Comparison of ENCODE assay signal across 16 cellular contexts in the genomic region with DNA sequence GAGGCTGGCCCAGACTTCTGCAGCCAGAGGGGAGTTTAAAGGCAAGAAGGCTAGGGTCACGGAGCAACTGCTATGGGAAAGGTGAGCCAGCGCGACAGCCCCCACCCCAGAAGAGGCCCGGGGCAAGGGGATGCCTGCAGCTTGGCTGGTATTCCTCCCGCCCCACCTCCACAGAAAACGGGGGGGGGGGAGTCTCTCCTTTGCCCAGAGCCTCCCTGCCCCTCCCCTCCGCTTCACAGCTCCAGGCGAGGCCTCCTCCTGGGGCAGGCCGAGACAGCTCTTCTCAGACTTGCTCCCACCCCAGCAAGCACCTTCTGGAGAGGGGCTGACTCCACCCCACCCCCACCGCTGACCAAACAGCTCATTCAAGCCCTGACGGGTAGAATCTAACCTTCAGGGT. TPM values are rescaled to one million over a fixed set of nuclear protein-coding genes. Genes with fewer than 3 reads are reported as not detected.
DNase-seq lines count a peak whose midpoint lies in the region; ATAC-seq and TF ChIP-seq lines count a peak whose summit lies in the region.
"Had no signal": no experiment of that assay in that cellular context is flagged by ENCODE, and none has a peak within 500 bp of the region (broad histone marks: within the 10 kb centered on the region; RNA-seq: fewer than 3 reads in every experiment).

No MANE protein-coding gene starts in this region.

- H3K9me3 ChIP-seq in mammary epithelial cell (replicated peaks; ENCODE audit: insufficient read depth, low read length): no peaks in the 10 kb centered on the region
- no peaks in the 10 kb centered on the region for H3K9me3 ChIP-seq in heart right ventricle
- H3K9me3 ChIP-seq in upper lobe of right lung: no peaks in the 10 kb centered on the region
- no peaks in the 10 kb centered on the region for H3K9me3 ChIP-seq in body of pancreas

- peaks cover 42% of the 10 kb centered on the region for H3K4me1 Mint-ChIP-seq in MCF 10A (ENCODE audit: insufficient read depth, unreplicated experiment)
- H3K4me1 Mint-ChIP-seq in natural killer cell: peaks cover 77 to 78% of the 10 kb centered on the region in 2 donors

- DNase-seq in MCF 10A (ENCODE audit: unreplicated experiment) (no peak), mammary epithelial cell (no peak), heart right ventricle (no peak), natural killer cell (no peak), upper lobe of right lung (no peak), AG08395 (ENCODE audit: low spot score) (no peak), H4 (ENCODE audit: low spot score) (no peak), body of pancreas (no peak)
- DNase-seq: activated CD4-positive, alpha-beta T cell treated with anti-CD3 and anti-CD28 coated beads, Interleukin-2, amount 10 ng/mL, durations not matched to agents 24 days and 14 days; foreskin keratinocyte; GDM1; NCI-H2029 treated with DMSO at 0.1 percent for 48 hours; NCI-H82; SHP77; stimulated activated CD4-positive, alpha-beta T cell treated with anti-CD3 and anti-CD28 coated beads, Interleukin-2, amount 100 ng/mL, for 24 hours had no signal

- peaks cover 96% of the 10 kb centered on the region for H3K79me2 ChIP-seq in mammary epithelial cell (ENCODE audit: insufficient read depth, low read length)

- no peak for TF ChIP-seq POLR2A in body of pancreas (IDR thresholded peaks at IDR 0.05)

- H3K4me3 Mint-ChIP-seq in MCF 10A (ENCODE audit: unreplicated experiment) (no peak overlapping the region), natural killer cell (no peak overlapping the region)
- H3K4me3 Mint-ChIP-seq: activated CD4-positive, alpha-beta T cell treated with anti-CD3 and anti-CD28 coated beads, Interleukin-2, amount 10 ng/mL, durations not matched to agents 24 days and 14 days; activated T-helper 1 cell treated with anti-CD3 and anti-CD28 coated beads, Interleukin-12 subunit alpha, Interleukin-12 subunit beta, Interleukin-2, Interleukin-4 antibody, amounts not matched to agents 30 ng/mL and 10 ng/mL and 1 ng/mL, durations not matched to agents 14 hours and 24 hours and 36 hours had no signal

- intact Hi-C loops in MCF 10A (cut with micrococcal nuclease) (no loop called here), mammary epithelial cell (cut with micrococcal nuclease) (no loop called here), heart right ventricle (cut with DNase I) (no loop called here), natural killer cell (cut with micrococcal nuclease) (no loop called here), upper lobe of right lung (cut with DNase I) (no loop called here), body of pancreas (cut with DNase I) (no loop called here)

- dilution Hi-C loops in mammary epithelial cell (cut with HindIII; ENCODE audit: low sequenced_read_pairs): no loop called here

- CTCF ChIA-PET in MCF 10A (lab: Yijun Ruan, JAX) (interaction anchor here (0.6 to 0.8 kb wide), 4 partner anchors 10 to 100 kb away, joined by 3 read pairs; no protein-coding TSS in a partner anchor), mammary epithelial cell (lab: Charles Lee; ENCODE audit: low non-redundant PET) (no interaction called here)

- H2AFZ ChIP-seq in mammary epithelial cell (ENCODE audit: low read depth, low read length): no peak overlapping the region

- no peaks in the 10 kb centered on the region for H4K20me1 ChIP-seq in mammary epithelial cell (ENCODE audit: insufficient read depth, low read length)

- H3K9ac ChIP-seq in mammary epithelial cell (ENCODE audit: insufficient read depth, low read length): no peak overlapping the region

- BruUV-seq in MCF 10A (replicated peaks; lab: Mats Ljungman, UMichigan) (no TSS peak), mammary epithelial cell (replicated peaks; lab: Mats Ljungman, UMichigan) (no TSS peak)

- POLR2A ChIA-PET in MCF 10A (lab: Yijun Ruan, JAX): interaction anchor here (0.6 kb wide), 1 partner anchor 13 kb away, joined by 3 read pairs; the partner anchor contains the start of gene ANP32A

- no peak overlapping the region for H3K27ac ChIP-seq in mammary epithelial cell (ENCODE audit: insufficient read depth, low read depth, low read length)
- H3K27ac ChIP-seq in heart right ventricle: peak overlapping the region in 8 of 10 donors; percentile 17 to 56 (median 48)
- H3K27ac ChIP-seq in upper lobe of right lung: no peak overlapping the region
- H3K27ac ChIP-seq in body of pancreas: no peak overlapping the region
- H3K27ac ChIP-seq: foreskin keratinocyte had no signal

- ATAC-seq in heart right ventricle (peak in 3 of 8 donors; percentile 6 to 24 (median 20)), natural killer cell (no peak), upper lobe of right lung (peak; percentile 14), body of pancreas (no peak)
- ATAC-seq: foreskin keratinocyte had no signal

- H3K4me3 ChIP-seq in mammary epithelial cell (replicated peaks in 1 of 3; ENCODE audit: insufficient read depth in 1 of 3, low read depth in 2 of 3, low read length in 3 of 3): no peak overlapping the region
- H3K4me3 ChIP-seq in heart right ventricle: no peak overlapping the region
- no peak overlapping the region for H3K4me3 ChIP-seq in upper lobe of right lung
- H3K4me3 ChIP-seq in body of pancreas: no peak overlapping the region

- H3K4me1 ChIP-seq in mammary epithelial cell (ENCODE audit: insufficient read depth, low read length) (peaks cover under 1% of the 10 kb centered on the region), heart right ventricle (peaks cover 32 to 93% (median 71%) of the 10 kb centered on the region in 9 donors), upper lobe of right lung (peaks cover 33% of the 10 kb centered on the region), body of pancreas (peaks cover 25% of the 10 kb centered on the region)
- H3K4me1 ChIP-seq: foreskin keratinocyte had no signal

- H3K27me3 ChIP-seq in mammary epithelial cell (ENCODE audit: insufficient read depth, low read length): no peaks in the 10 kb centered on the region
- H3K27me3 ChIP-seq in heart right ventricle: no peaks in the 10 kb centered on the region
- H3K27me3 ChIP-seq in upper lobe of right lung: no peaks in the 10 kb centered on the region
- H3K27me3 ChIP-seq in body of pancreas: no peaks in the 10 kb centered on the region
- H3K27me3 ChIP-seq: foreskin keratinocyte had no signal

- in situ Hi-C loops in mammary epithelial cell (cut with MboI; ENCODE audit: low sequenced_read_pairs in 2 of 2): no loop called here

- no peak for TF ChIP-seq CTCF in MCF 10A (IDR thresholded peaks at IDR 0.05; ENCODE audit: unreplicated experiment)
- TF ChIP-seq CTCF in mammary epithelial cell (conservative IDR thresholded peaks at IDR 0.05 in 1 of 2, IDR thresholded peaks at IDR 0.05 in 1 of 2; ENCODE audit: extremely low read depth in 1 of 2, insufficient read depth in 1 of 2, low read depth in 1 of 2, low read length in 2 of 2): no peak
- no peak for TF ChIP-seq CTCF in heart right ventricle (IDR thresholded peaks at IDR 0.05)
- TF ChIP-seq CTCF in natural killer cell (IDR thresholded peaks at IDR 0.05): no peak
- no peak for TF ChIP-seq CTCF in upper lobe of right lung (IDR thresholded peaks at IDR 0.05)
- no peak for TF ChIP-seq CTCF in body of pancreas (IDR thresholded peaks at IDR 0.05)

- 24% methylated on average over 3 of the region's 11 CpGs for WGBS in mammary epithelial cell (ENCODE audit: low coverage, missing lambda C conversion rate)
- WGBS in heart right ventricle, 2 donors: 56 to 59% methylated on average over 9 to 11 of the region's 11 CpGs
- WGBS in body of pancreas, 2 donors: 69 to 73% methylated on average over 8 to 11 of the region's 11 CpGs

- H3K36me3 ChIP-seq in mammary epithelial cell (ENCODE audit: insufficient read depth, low read length): no peaks in the 10 kb centered on the region
- H3K36me3 ChIP-seq in heart right ventricle: peaks cover 0 to 18% (median 0%) of the 10 kb centered on the region in 9 donors
- H3K36me3 ChIP-seq in upper lobe of right lung: peaks cover 8% of the 10 kb centered on the region
- no peaks in the 10 kb centered on the region for H3K36me3 ChIP-seq in body of pancreas (replicated peaks in 1 of 2; ENCODE audit: insufficient read depth in 1 of 2, low read depth in 2 of 2)

- H3K9me3 Mint-ChIP-seq in MCF 10A (ENCODE audit: unreplicated experiment): no peaks in the 10 kb centered on the region
- H3K9me3 Mint-ChIP-seq in natural killer cell: no peaks in the 10 kb centered on the region
- H3K9me3 Mint-ChIP-seq: activated CD4-positive, alpha-beta T cell treated with anti-CD3 and anti-CD28 coated beads, Interleukin-2, amount 10 ng/mL, durations not matched to agents 24 days and 14 days; activated T-helper 1 cell treated with anti-CD3 and anti-CD28 coated beads, Interleukin-12 subunit alpha, Interleukin-12 subunit beta, Interleukin-2, Interleukin-4 antibody, amounts not matched to agents 30 ng/mL and 10 ng/mL and 1 ng/mL, durations not matched to agents 14 hours and 24 hours and 36 hours had no signal

- no peaks in the 10 kb centered on the region for H3K27me3 Mint-ChIP-seq in MCF 10A (ENCODE audit: insufficient read depth, unreplicated experiment)
- H3K27me3 Mint-ChIP-seq in natural killer cell (ENCODE audit: low read depth in 2 of 2): no peaks in the 10 kb centered on the region
- H3K27me3 Mint-ChIP-seq: activated CD4-positive, alpha-beta T cell treated with anti-CD3 and anti-CD28 coated beads, Interleukin-2, amount 10 ng/mL, durations not matched to agents 24 days and 14 days had no signal

- H3K4me2 ChIP-seq in mammary epithelial cell (ENCODE audit: insufficient read depth, low read depth, low read length): no peak overlapping the region

- peaks cover 17% of the 10 kb centered on the region for H3K36me3 Mint-ChIP-seq in MCF 10A (ENCODE audit: insufficient read depth, unreplicated experiment)
- H3K36me3 Mint-ChIP-seq in natural killer cell: no peaks in the 10 kb centered on the region

- H3K27ac Mint-ChIP-seq in MCF 10A (ENCODE audit: low read depth, unreplicated experiment) (peak overlapping the region; percentile 29), natural killer cell (peak overlapping the region; percentile 76 to 81)

RNA-seq across cellular contexts. Expression of gene ANP32A, which starts 13.4 kb away (rescaled TPM):
- 150 and 159 TPM in 2 replicates for total RNA-seq in MCF 10A (2022)
- total RNA-seq in mammary epithelial cell: 100 to 1,000 TPM in 1 of 2 donors, 10 to 100 TPM in 1; 42.5 to 109 TPM
- 52.0 TPM for polyA plus RNA-seq in mammary epithelial cell
- polyA minus RNA-seq in mammary epithelial cell: 37.7 TPM
- 100 to 1,000 TPM; 122 to 201 (median 152) TPM for total RNA-seq in heart right ventricle
- polyA plus RNA-seq in heart right ventricle: 100 to 1,000 TPM in 1 of 2 donors, 10 to 100 TPM in 1; 87.3 to 141 TPM
- 100 to 1,000 TPM; 133 to 150 (median 148) TPM for total RNA-seq in natural killer cell
- 114 TPM for total RNA-seq in upper lobe of right lung
- 93.6 and 151 TPM in 2 replicates for total RNA-seq in H4 (2014; rRNA removed; shearing (Covaris generic))
- total RNA-seq in body of pancreas: 10 to 100 TPM; 27.7 to 37.4 TPM

Comparison
In these comparisons a context has a peak if more than half of its experiments do, and no peak if none do; other contexts are left out.
1. H3K27ac ChIP-seq: peak in heart right ventricle (8 of 10); none in mammary epithelial cell (single experiment), upper lobe of right lung (single experiment) and body of pancreas (0 of 4).